ENCODE assay signal across 8 cellular contexts in the genomic region with DNA sequence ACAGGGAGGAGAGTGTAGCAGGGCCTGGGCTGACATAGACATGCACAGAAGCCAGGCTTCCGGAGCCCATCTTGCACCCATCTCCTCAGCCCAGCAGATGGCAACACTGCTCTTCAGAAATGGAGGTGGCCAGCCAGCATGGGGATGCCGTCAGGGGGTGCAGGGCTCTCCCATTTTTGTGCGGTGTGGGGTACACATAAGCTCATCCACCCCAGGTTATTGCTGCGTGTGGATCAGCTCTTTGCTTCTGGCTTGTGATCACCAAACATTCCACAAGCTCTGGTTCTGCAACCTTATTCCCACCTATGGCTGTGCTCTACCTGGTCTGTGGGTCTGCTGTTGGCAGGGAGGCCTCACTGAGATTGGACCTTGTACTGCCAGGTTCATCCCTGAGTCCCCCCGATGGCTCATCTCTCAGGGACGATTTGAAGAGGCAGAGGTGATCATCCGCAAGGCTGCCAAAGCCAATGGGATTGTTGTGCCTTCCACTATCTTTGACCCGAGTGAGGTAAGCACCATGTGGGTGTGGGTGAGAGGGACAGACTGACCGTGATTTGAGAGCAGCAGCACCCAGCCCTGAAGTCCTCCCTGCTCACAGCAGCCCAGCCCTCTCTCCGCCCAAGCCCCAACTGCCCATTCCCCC. TPM values are rescaled to one million over a fixed set of nuclear protein-coding genes. Genes with fewer than 3 reads are reported as not detected.
A peak's percentile ranks its signal among the peaks of the same experiment; 100 is the strongest.
DNase-seq lines count a peak whose midpoint lies in the region; ATAC-seq lines count a peak whose summit lies in the region.

No MANE protein-coding gene starts in this region.

- no peaks in the 10 kb centered on the region for H3K36me3 ChIP-seq in urinary bladder (ENCODE audit: insufficient read depth)

- ATAC-seq in GM19468 (IDR thresholded peaks at IDR 0.05; ENCODE audit: extremely low read depth, unreplicated experiment) (peak; percentile 55), Right ventricle myocardium inferior (peak; percentile 84)

- H3K9me3 Mint-ChIP-seq in activated naive CD4-positive, alpha-beta T cell treated with anti-CD3 and anti-CD28 coated beads, Interleukin-2, amount 50 U/mL, for 24 hours = no peaks in the 10 kb centered on the region

- DNase-seq in DMS114 treated with DMSO at 0.1 percent for 48 hours (lab: John Stamatoyannopoulos, UW; ENCODE audit: unreplicated experiment) = peak; percentile 25
- peak; percentile 89 for DNase-seq in HT-29 (ENCODE audit: low spot score)
- DNase-seq in SKM-1 (lab: John Stamatoyannopoulos, UW; ENCODE audit: unreplicated experiment) = peak; percentile 22
- DNase-seq in Right ventricle myocardium inferior (ENCODE audit: missing footprints) = peak; percentile 88
- peak; percentile 92 for DNase-seq in posterior vena cava (ENCODE audit: low spot score)

- peaks cover 3% of the 10 kb centered on the region for H3K4me1 ChIP-seq in urinary bladder (ENCODE audit: insufficient read depth)

- H3K4me1 Mint-ChIP-seq in activated naive CD4-positive, alpha-beta T cell treated with anti-CD3 and anti-CD28 coated beads, Interleukin-2, amount 50 U/mL, for 24 hours = peaks cover 61% of the 10 kb centered on the region

- H3K4me3 Mint-ChIP-seq in activated naive CD4-positive, alpha-beta T cell treated with anti-CD3 and anti-CD28 coated beads, Interleukin-2, amount 50 U/mL, for 24 hours = no peak overlapping the region

- H3K27me3 Mint-ChIP-seq in activated naive CD4-positive, alpha-beta T cell treated with anti-CD3 and anti-CD28 coated beads, Interleukin-2, amount 50 U/mL, for 24 hours = no peaks in the 10 kb centered on the region

- intact Hi-C loops in Right ventricle myocardium inferior (cut with DNase I) = loop anchor here (1.0 to 2.0 kb wide), 2 partner anchors 115 to 434 kb away; no protein-coding TSS in a partner anchor
- intact Hi-C loops in posterior vena cava (cut with DNase I) = loop anchor here (2.0 to 10.0 kb wide), 2 partner anchors 108 to 114 kb away; partner anchors contain the start of gene IRF1 (in 1 of the 2)

- H3K36me3 Mint-ChIP-seq in activated naive CD4-positive, alpha-beta T cell treated with anti-CD3 and anti-CD28 coated beads, Interleukin-2, amount 50 U/mL, for 24 hours = peaks cover 2% of the 10 kb centered on the region

- H3K4me3 ChIP-seq in urinary bladder (ENCODE audit: low read depth, low read length) = no peak overlapping the region

- H3K27ac ChIP-seq in urinary bladder (ENCODE audit: low read depth) = peak overlapping the region; percentile 45

- 29% methylated on average over 10 of the region's 10 CpGs for WGBS in urinary bladder

- peak overlapping the region; percentile 75 for H3K27ac Mint-ChIP-seq in activated naive CD4-positive, alpha-beta T cell treated with anti-CD3 and anti-CD28 coated beads, Interleukin-2, amount 50 U/mL, for 24 hours

RNA-seq across cellular contexts. Expression of gene SLC22A5, which starts 17.3 kb away (rescaled TPM):
- total RNA-seq in HT-29 (2014; rRNA removed; shearing (Covaris generic)) = 6.6 and 11.9 TPM in 2 replicates
- total RNA-seq in Right ventricle myocardium inferior = 22.3 TPM
- total RNA-seq in posterior vena cava = 1 to 10 TPM; 7.4 to 9.6 TPM
- total RNA-seq in urinary bladder = 9.3 TPM
- polyA plus RNA-seq in urinary bladder = 6.4 TPM

Comparison
In these comparisons a context has a peak if more than half of its experiments do, and no peak if none do; other contexts are left out.
1. DNase-seq: peak in every context shown above with its lines; median percentile 92 in posterior vena cava; 89 in HT-29; 88 in Right ventricle myocardium inferior; 25 in DMS114 treated with DMSO at 0.1 percent for 48 hours; 22 in SKM-1.